Comparison of ENCODE assay signal across 27 cellular contexts in the genomic region with DNA sequence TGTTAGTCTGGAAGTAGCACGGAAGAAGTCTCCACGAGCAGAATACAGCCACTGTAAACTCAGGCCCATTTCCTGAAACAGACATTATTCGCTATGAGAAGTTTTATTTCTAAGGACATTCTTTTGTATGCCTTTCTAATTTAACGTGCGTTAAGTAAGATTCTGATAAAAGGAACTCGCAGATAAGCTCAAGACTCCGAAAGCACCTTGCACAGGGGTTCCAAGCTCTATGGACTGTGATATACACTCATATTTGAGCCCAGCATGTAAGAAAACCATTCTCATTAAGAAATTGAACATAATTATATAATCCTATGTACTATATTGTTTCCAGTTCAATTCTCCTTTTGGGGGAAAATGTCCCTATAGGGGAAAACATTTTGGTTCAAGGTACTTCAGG.
"Had no signal": no experiment of that assay in that cellular context is flagged by ENCODE, and none has a peak within 500 bp of the region (broad histone marks: within the 10 kb centered on the region; RNA-seq: fewer than 3 reads in every experiment).

No MANE protein-coding gene starts in this region.

- H3K27ac Mint-ChIP-seq: activated CD4-positive, alpha-beta memory T cell treated with anti-CD3 and anti-CD28 coated beads for 36 hours; activated naive CD4-positive, alpha-beta T cell treated with anti-CD3 and anti-CD28 coated beads, Interleukin-2, amount 10 ng/mL, durations not matched to agents 7 days and 5 days; activated T-helper 17 cell treated with anti-CD3 and anti-CD28 coated beads, Interleukin-2, amount 50 U/mL, for 72 hours had no signal

- H3K9me3 Mint-ChIP-seq: activated CD4-positive, alpha-beta memory T cell treated with anti-CD3 and anti-CD28 coated beads for 36 hours; activated naive CD4-positive, alpha-beta T cell treated with anti-CD3 and anti-CD28 coated beads, Interleukin-2, amount 10 ng/mL, durations not matched to agents 7 days and 5 days; activated T-helper 17 cell treated with anti-CD3 and anti-CD28 coated beads, Interleukin-2, amount 50 U/mL, for 72 hours had no signal

- H3K4me3 ChIP-seq: ascending aorta, body of pancreas, MG63, Peyer's patch, SJCRH30 had no signal

- H3K27ac ChIP-seq: ascending aorta, body of pancreas, Peyer's patch, RWPE1, SJCRH30, VCaP had no signal

- H3K27me3 Mint-ChIP-seq: activated CD4-positive, alpha-beta memory T cell treated with anti-CD3 and anti-CD28 coated beads for 36 hours; activated naive CD4-positive, alpha-beta T cell treated with anti-CD3 and anti-CD28 coated beads, Interleukin-2, amount 10 ng/mL, durations not matched to agents 7 days and 5 days; activated T-helper 17 cell treated with anti-CD3 and anti-CD28 coated beads, Interleukin-2, amount 50 U/mL, for 72 hours had no signal

- H3K9me3 ChIP-seq: ascending aorta, body of pancreas, MG63, Peyer's patch, SJCRH30, SK-N-SH had no signal

- H3K4me3 Mint-ChIP-seq: activated CD4-positive, alpha-beta memory T cell treated with anti-CD3 and anti-CD28 coated beads for 36 hours; activated naive CD4-positive, alpha-beta T cell treated with anti-CD3 and anti-CD28 coated beads, Interleukin-2, amount 10 ng/mL, durations not matched to agents 7 days and 5 days; activated T-helper 17 cell treated with anti-CD3 and anti-CD28 coated beads, Interleukin-2, amount 50 U/mL, for 72 hours had no signal

- H3K4me1 ChIP-seq: ascending aorta, body of pancreas, Peyer's patch, SJCRH30 had no signal

- FAIRE-seq: bronchial epithelial cell had no signal

- H3K27me3 ChIP-seq: ascending aorta, body of pancreas, MG63, Peyer's patch, SJCRH30 had no signal

- H3K9ac ChIP-seq: SK-N-SH had no signal

- H3K4me2 ChIP-seq: SK-N-SH had no signal

- DNase-seq: activated CD4-positive, alpha-beta memory T cell treated with anti-CD3 and anti-CD28 coated beads for 36 hours; activated CD4-positive, alpha-beta T cell treated with anti-CD3 and anti-CD28 coated beads for 4 hours; activated CD8-positive, alpha-beta memory T cell treated with anti-CD3 and anti-CD28 coated beads, Interleukin-2, amount 50 U/mL, for 48 hours; activated gamma-delta T cell treated with Interleukin-2 at 50 U/mL for 16 hours; activated naive CD4-positive, alpha-beta T cell treated with anti-CD3 and anti-CD28 coated beads, Interleukin-2, amount 10 ng/mL, durations not matched to agents 7 days and 5 days; activated T-cell treated with anti-CD3 and anti-CD28 coated beads, Interleukin-2, amount 50 U/mL, for 1 hour; amniotic stem cell; body of pancreas; central memory CD4-positive, alpha-beta T cell; MG63; MV-4-11; NCI-H1092 treated with DMSO at 0.1 percent for 48 hours; NCI-H1417 treated with DMSO at 0.1 percent for 48 hours; NCI-H187; NCI-H2081; NCI-H446; NCI-H524; Peyer's patch; Right ventricle myocardium superior; SJCRH30; SK-N-SH; T-helper 1 cell had no signal

- ATAC-seq: activated T-helper 17 cell treated with anti-CD3 and anti-CD28 coated beads, Interleukin-2, amount 50 U/mL, for 72 hours; body of pancreas had no signal

- H3K4me1 Mint-ChIP-seq: activated naive CD4-positive, alpha-beta T cell treated with anti-CD3 and anti-CD28 coated beads, Interleukin-2, amount 10 ng/mL, durations not matched to agents 7 days and 5 days; activated T-helper 17 cell treated with anti-CD3 and anti-CD28 coated beads, Interleukin-2, amount 50 U/mL, for 72 hours had no signal
